Comparison of ENCODE assay signal across 16 cellular contexts in the genomic region with DNA sequence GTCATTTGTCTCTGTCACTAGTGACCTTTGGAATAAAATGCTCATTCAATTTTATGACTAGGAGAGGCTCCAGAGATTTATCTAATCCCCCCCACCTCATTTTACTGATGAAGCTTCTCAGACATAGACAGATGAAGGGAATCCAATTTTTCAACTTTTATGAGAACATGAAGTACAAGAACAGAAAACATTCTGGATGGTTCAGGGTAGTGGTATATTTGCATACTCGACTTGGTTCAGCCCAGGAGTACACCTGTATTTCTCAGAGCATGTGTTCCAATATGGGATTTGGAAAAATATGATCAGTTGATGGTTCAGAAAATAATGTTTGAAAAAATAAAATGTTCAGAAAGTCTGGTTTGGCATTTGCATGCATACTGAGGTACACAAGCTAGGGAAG.
DNase-seq lines count a peak whose midpoint lies in the region; TF ChIP-seq lines count a peak whose summit lies in the region.
"Had no signal": no experiment of that assay in that cellular context is flagged by ENCODE, and none has a peak within 500 bp of the region (broad histone marks: within the 10 kb centered on the region; RNA-seq: fewer than 3 reads in every experiment).

No MANE protein-coding gene starts in this region.

- peaks cover 7% of the 10 kb centered on the region for H3K9me3 Mint-ChIP-seq in neural progenitor cell
- H3K9me3 Mint-ChIP-seq: HFFc6 had no signal

- TF ChIP-seq CTCF in 22Rv1 (IDR thresholded peaks at IDR 0.05) (no peak), C4-2B (conservative IDR thresholded peaks at IDR 0.05) (no peak), neural progenitor cell (IDR thresholded peaks at IDR 0.05) (no peak), transverse colon (IDR thresholded peaks at IDR 0.05) (no peak)

- H3K4me1 ChIP-seq in neural progenitor cell (peaks cover 45% of the 10 kb centered on the region), transverse colon (peaks cover 6 to 46% (median 29%) of the 10 kb centered on the region in 4 donors)
- H3K4me1 ChIP-seq: BLaER1 had no signal

- H3K36me3 Mint-ChIP-seq in neural progenitor cell: no peaks in the 10 kb centered on the region
- H3K36me3 Mint-ChIP-seq: CD14-positive monocyte; CD4-positive, alpha-beta memory T cell had no signal

- H3K4me2 ChIP-seq in neural progenitor cell: peak overlapping the region; percentile 55
- H3K4me2 ChIP-seq: BLaER1 had no signal

- no peaks in the 10 kb centered on the region for H3K36me3 ChIP-seq in neural progenitor cell
- no peaks in the 10 kb centered on the region for H3K36me3 ChIP-seq in transverse colon
- H3K36me3 ChIP-seq: BLaER1, HAP-1 had no signal

- no peaks in the 10 kb centered on the region for H4K20me1 ChIP-seq in neural progenitor cell (ENCODE audit: low read depth)
- H4K20me1 ChIP-seq: BLaER1 had no signal

- no peaks in the 10 kb centered on the region for H3K79me2 ChIP-seq in neural progenitor cell (ENCODE audit: low read depth)

- 68 to 100% methylated on average over 1 of the region's 1 CpG for WGBS in transverse colon (ENCODE audit: low coverage in 1 of 2), 2 donors

- no peaks in the 10 kb centered on the region for H3K27me3 ChIP-seq in neural progenitor cell
- H3K27me3 ChIP-seq in transverse colon: no peaks in the 10 kb centered on the region
- H3K27me3 ChIP-seq: BLaER1 had no signal

- no peak for TF ChIP-seq EP300 in transverse colon (IDR thresholded peaks at IDR 0.05; ENCODE audit: low read depth)

- H3K27me3 Mint-ChIP-seq in neural progenitor cell (ENCODE audit: insufficient read depth, low read depth): peaks cover 3% of the 10 kb centered on the region

- in situ Hi-C loops in transverse colon (cut with MboI; ENCODE audit: low pct_ligation_motif_present in 1 of 4, low pct_unique_long_range_greater_than_20kb in 1 of 4, low sequenced_read_pairs in 3 of 4): loop anchor here in 1 of 4 donors (25.0 kb wide), 1 partner anchor 125 kb away; the partner anchor contains the start of gene GALNT7

- H3K9ac ChIP-seq in neural progenitor cell: no peak overlapping the region
- H3K9ac ChIP-seq: BLaER1 had no signal

- H3K4me3 ChIP-seq in neural progenitor cell (no peak overlapping the region), transverse colon (no peak overlapping the region)
- H3K4me3 ChIP-seq: BLaER1, HAP-1 had no signal

- TF ChIP-seq POLR2A in transverse colon (IDR thresholded peaks at IDR 0.05): no peak

- H3K27ac Mint-ChIP-seq in neural progenitor cell: no peak overlapping the region
- H3K27ac Mint-ChIP-seq: B cell; CD4-positive, alpha-beta memory T cell; HFFc6 had no signal

- intact Hi-C loops in transverse colon (cut with DNase I; ENCODE audit: low total_unique reads): no loop called here

- H3K4me1 Mint-ChIP-seq in neural progenitor cell: peaks cover 25% of the 10 kb centered on the region
- H3K4me1 Mint-ChIP-seq: B cell had no signal

- H3F3A ChIP-seq in neural progenitor cell (ENCODE audit: low read depth): peaks cover 28% of the 10 kb centered on the region

- no peaks in the 10 kb centered on the region for H3K9me3 ChIP-seq in neural progenitor cell (ENCODE audit: low read depth)
- H3K9me3 ChIP-seq in transverse colon: no peaks in the 10 kb centered on the region
- H3K9me3 ChIP-seq: BLaER1, HAP-1 had no signal

- H3K27ac ChIP-seq in 22Rv1: peak overlapping the region; percentile 99
- peak overlapping the region; percentile 100 for H3K27ac ChIP-seq in C4-2B
- no peak overlapping the region for H3K27ac ChIP-seq in neural progenitor cell
- peak overlapping the region in 3 of 4 donors; percentile 63 to 75 (median 71) for H3K27ac ChIP-seq in transverse colon
- H3K27ac ChIP-seq: BLaER1 had no signal

- H3K4me3 Mint-ChIP-seq in neural progenitor cell: no peak overlapping the region
- H3K4me3 Mint-ChIP-seq: B cell; CD14-positive monocyte; CD4-positive, alpha-beta memory T cell; HFFc6 had no signal

- H2AFZ ChIP-seq in neural progenitor cell (replicated peaks): no peak overlapping the region

- DNase-seq in neural progenitor cell (ENCODE audit: low spot score): no peak
- DNase-seq in transverse colon: no peak
- no peak for DNase-seq in NCI-H345 treated with DMSO at 0.1 percent for 48 hours (lab: John Stamatoyannopoulos, UW; ENCODE audit: unreplicated experiment)
- DNase-seq in CD1c-positive myeloid dendritic cell (ENCODE audit: extremely low spot score): no peak
- DNase-seq: CD4-positive, alpha-beta memory T cell; COR-L47; DMS153; DND-41; GOT3; HFFc6 had no signal
